ENCODE assay signal across 21 cellular contexts in the genomic region with DNA sequence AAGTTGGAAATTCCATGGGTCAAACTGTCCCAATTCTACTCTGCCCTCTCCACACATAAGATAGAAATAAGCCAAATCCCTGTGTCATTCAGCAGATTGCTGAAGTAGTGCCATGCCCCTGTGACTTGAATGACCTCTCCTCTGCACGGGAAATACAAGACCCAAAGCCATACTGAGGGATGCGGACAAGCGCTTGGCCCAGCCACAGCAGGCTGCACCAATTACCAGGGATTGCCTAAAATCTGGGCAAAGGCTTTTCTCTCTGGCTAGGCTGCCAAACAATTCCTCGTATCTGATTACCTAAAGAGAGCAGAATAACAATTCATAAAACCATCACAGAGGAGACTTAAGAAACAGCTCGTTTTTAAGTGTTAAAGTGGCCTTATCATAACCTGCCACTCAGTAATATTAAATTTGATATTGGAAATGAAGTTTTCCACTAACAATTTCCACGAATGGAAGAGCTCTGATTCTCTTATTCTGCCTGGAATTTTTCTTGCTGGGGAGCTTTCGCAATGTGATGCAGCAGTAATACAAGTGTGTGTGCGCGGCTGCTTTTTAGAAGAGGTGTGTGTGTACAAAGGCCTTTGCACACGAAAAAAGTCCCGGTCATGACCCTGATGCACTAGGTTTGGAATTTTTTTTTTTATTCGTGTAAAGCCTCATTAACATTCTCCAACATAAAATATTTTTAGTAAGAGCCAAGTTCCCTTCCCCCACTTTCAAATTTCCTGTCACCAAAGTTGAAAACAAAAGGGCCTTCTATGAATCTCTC.
DNase-seq lines count a peak whose midpoint lies in the region; ATAC-seq, FAIRE-seq and TF ChIP-seq lines count a peak whose summit lies in the region.
"Had no signal": no experiment of that assay in that cellular context is flagged by ENCODE, and none has a peak within 500 bp of the region (broad histone marks: within the 10 kb centered on the region; RNA-seq: fewer than 3 reads in every experiment).

No MANE protein-coding gene starts in this region.

- no peaks in the 10 kb centered on the region for H3K9me1 ChIP-seq in K562 (ENCODE audit: control insufficient read depth, insufficient read depth, low read length)

- H3K27ac ChIP-seq in HUES6 (ENCODE audit: low read depth, low read length) (peak overlapping the region; percentile 87), K562 (ENCODE audit: extremely low read depth, low read depth, low read length) (no peak overlapping the region), mucosa of rectum (ENCODE audit: low read depth in 2 of 2, low read length in 2 of 2) (peak overlapping the region; percentile 51 to 73)
- H3K27ac ChIP-seq: brain microvascular endothelial cell, esophagus squamous epithelium, hepatocyte, pancreas, PC-9 had no signal

- POLR2A ChIA-PET in K562 (lab: Yijun Ruan, JAX) = interaction anchor here (0.6 to 1.7 kb wide), 5 partner anchors 8 to 752 kb away, joined by 3 to 4 read pairs (median 4); no protein-coding TSS in a partner anchor

- no TSS peak for BruUV-seq in K562 (replicated peaks; lab: Mats Ljungman, UMichigan)

- TF ChIP-seq EP300 in K562 (IDR thresholded peaks at IDR 0.05; ENCODE audit: low read length) = no peak

- TF ChIP-seq RAD21 in K562 (CRISPR knock-in tag; conservative IDR thresholded peaks at IDR 0.05 in 1 of 2, IDR thresholded peaks at IDR 0.05 in 1 of 2) = no peak

- H2AFZ ChIP-seq in K562 (ENCODE audit: low read depth, low read length) = no peak overlapping the region
- H2AFZ ChIP-seq: hepatocyte, PC-9 had no signal

- no peak for TF ChIP-seq CTCF in K562 (IDR thresholded peaks at IDR 0.05 in 2 of 3, conservative IDR thresholded peaks at IDR 0.05 in 1 of 3; ENCODE audit: insufficient read depth in 2 of 3, low read depth in 1 of 3, low read length in 3 of 3)

- peak; percentile 19 for DNase-seq in AG20443 (ENCODE audit: low spot score)
- DNase-seq in K562 (ENCODE audit: extremely low read depth in 1 of 4, low spot score in 3 of 4) = no peak
- DNase-seq in Kasumi-1 (lab: John Stamatoyannopoulos, UW) = no peak
- no peak for DNase-seq in HTR-8/SVneo (ENCODE audit: insufficient read length, low spot score)
- DNase-seq: activated CD4-positive, alpha-beta T cell treated with anti-CD3 and anti-CD28 coated beads, Interleukin-2, amount 50 U/mL, for 4 hours; activated T-cell treated with anti-CD3 and anti-CD28 coated beads, Interleukin-2, amount 50 U/mL, for 4 hours; brain microvascular endothelial cell; esophagus squamous epithelium; GF-D8; NCI-H510A treated with DMSO at 0.1 percent for 48 hours; pancreas; PC-9; stimulated activated CD4-positive, alpha-beta T cell treated with anti-CD3 and anti-CD28 coated beads, Interleukin-4, amount 100 ng/mL, for 1 hour had no signal

- H3K4me2 ChIP-seq in K562 (ENCODE audit: insufficient read depth, low read length) = no peak overlapping the region
- H3K4me2 ChIP-seq: hepatocyte, PC-9 had no signal

- FAIRE-seq in K562 (lab: Jason Lieb, UNC) = no peak
- FAIRE-seq in HTR-8/SVneo (lab: Jason Lieb, UNC) = no peak
- FAIRE-seq: D721Med, pancreas, TTC549 had no signal

- 46% methylated on average over 12 of the region's 12 CpGs for WGBS in K562 (ENCODE audit: insufficient coverage, low coverage, missing lambda C conversion rate)

- H3K27me3 ChIP-seq in HUES6 (ENCODE audit: control insufficient read depth, insufficient read depth, low read length) = no peaks in the 10 kb centered on the region
- no peaks in the 10 kb centered on the region for H3K27me3 ChIP-seq in K562 (ENCODE audit: control insufficient read depth in 2 of 2, insufficient read depth in 2 of 2, low read length in 2 of 2)
- H3K27me3 ChIP-seq in mucosa of rectum (ENCODE audit: control insufficient read depth in 2 of 2, insufficient read depth in 2 of 2, low read length in 2 of 2) = no peaks in the 10 kb centered on the region
- H3K27me3 ChIP-seq: brain microvascular endothelial cell, esophagus squamous epithelium, hepatocyte, pancreas had no signal

- H3K4me1 ChIP-seq in HUES6 (ENCODE audit: control insufficient read depth, insufficient read depth, low read length) = peaks cover 53% of the 10 kb centered on the region
- no peaks in the 10 kb centered on the region; a peak in 2 of 5 replicates for H3K4me1 ChIP-seq in K562 (replicated peaks in 1 of 2; ENCODE audit: control insufficient read depth in 2 of 2, insufficient read depth in 2 of 2, low read length in 2 of 2)
- peaks cover 13 to 24% of the 10 kb centered on the region in 2 donors for H3K4me1 ChIP-seq in mucosa of rectum (ENCODE audit: control insufficient read depth in 2 of 2, insufficient read depth in 2 of 2, low read length in 2 of 2)
- H3K4me1 ChIP-seq: pancreas had no signal

- no peaks in the 10 kb centered on the region for H3K79me2 ChIP-seq in K562 (ENCODE audit: control insufficient read depth, insufficient read depth, low read length)
- H3K79me2 ChIP-seq: hepatocyte had no signal

- H3K4me3 ChIP-seq in HUES6 (ENCODE audit: low read depth, low read length) (0 out of 2 replicates have a peak overlapping the region, but pooled peaks have one; percentile 20), K562 (no peak overlapping the region), mucosa of rectum (ENCODE audit: low read length in 2 of 2) (no peak overlapping the region)
- H3K4me3 ChIP-seq: esophagus squamous epithelium, hepatocyte, pancreas, PC-9 had no signal

- in situ Hi-C loops in K562 (cut with MboI) = no loop called here

- CTCF ChIA-PET in K562 (lab: Yijun Ruan, JAX; ENCODE audit: low intra/inter-chr PET ratio) = interaction anchor here (0.7 kb wide), 1 partner anchor 1304 kb away, joined by 3 read pairs; no protein-coding TSS in a partner anchor

- H3K9me3 ChIP-seq in HUES6 (ENCODE audit: control insufficient read depth, insufficient read depth, low read depth, low read length) (no peaks in the 10 kb centered on the region; the same call in 1 of the 2 replicates), K562 (replicated peaks; ENCODE audit: control insufficient read depth, insufficient read depth, low read depth, low read length) (no peaks in the 10 kb centered on the region), mucosa of rectum (ENCODE audit: control insufficient read depth in 2 of 2, low read length in 2 of 2) (no peaks in the 10 kb centered on the region)
- H3K9me3 ChIP-seq: esophagus squamous epithelium, pancreas had no signal

- ATAC-seq in K562 (no peak), HG02798 (IDR thresholded peaks at IDR 0.05; ENCODE audit: poor library complexity, unreplicated experiment) (no peak), GM19328 (IDR thresholded peaks at IDR 0.05; ENCODE audit: unreplicated experiment) (no peak)
- ATAC-seq: activated T-cell treated with anti-CD3 and anti-CD28 coated beads, Interleukin-2, amount 50 U/mL, for 4 hours; SK-N-SH treated with all-trans-retinoic acid at 6 μM for 48 hours had no signal

- no peaks in the 10 kb centered on the region for H3K36me3 ChIP-seq in HUES6 (ENCODE audit: control insufficient read depth, insufficient read depth, low read length)
- no peaks in the 10 kb centered on the region for H3K36me3 ChIP-seq in K562 (ENCODE audit: control insufficient read depth, insufficient read depth, low read length)
- H3K36me3 ChIP-seq in mucosa of rectum (ENCODE audit: control insufficient read depth in 2 of 2, insufficient read depth in 2 of 2, low read length in 2 of 2) = no peaks in the 10 kb centered on the region
- H3K36me3 ChIP-seq: brain microvascular endothelial cell, esophagus squamous epithelium, pancreas had no signal

- TF ChIP-seq POLR2A in K562 (conservative IDR thresholded peaks at IDR 0.05) = no peak

- H4K20me1 ChIP-seq in K562 (replicated peaks; ENCODE audit: control insufficient read depth, insufficient read depth, low read length) = no peaks in the 10 kb centered on the region

- peak overlapping the region; percentile 44 for H3K9ac ChIP-seq in HUES6 (ENCODE audit: low read length)
- no peak overlapping the region for H3K9ac ChIP-seq in K562 (ENCODE audit: insufficient read depth in 1 of 2, low read depth in 2 of 2, low read length in 2 of 2)
- H3K9ac ChIP-seq in mucosa of rectum (ENCODE audit: low read depth in 1 of 2, low read length in 2 of 2) = no peak overlapping the region

- intact Hi-C loops in K562 (cut with micrococcal nuclease) = no loop called here

TF ChIP-seq in K562, 482 proteins besides CTCF, POLR2A, EP300 and RAD21:
- TF ChIP-seq POLR2B (IDR thresholded peaks at IDR 0.05; ENCODE audit: low read depth, partially characterized antibody) = no peak
- peak; percentile 64 for TF ChIP-seq CEBPB (tag; IDR thresholded peaks at IDR 0.05)
- no peak for TF ChIP-seq TCF7L2 (IDR thresholded peaks at IDR 0.05; ENCODE audit: low read depth, low read length)
- TF ChIP-seq CEBPG (CRISPR knock-in tag; IDR thresholded peaks at IDR 0.05) = no peak
- peak in 1 of 2 experiments; percentile 57; a peak in 2 of 4 replicates for TF ChIP-seq CEBPG (tag; conservative IDR thresholded peaks at IDR 0.05 in 1 of 2, IDR thresholded peaks at IDR 0.05 in 1 of 2)
